Comparison of ENCODE assay signal across 1 cellular context in genomic region chr18:37361223-37362157, GRCh38.
TF ChIP-seq lines count a peak whose summit lies in the region.

No MANE protein-coding gene starts in this region.

TF ChIP-seq in H1, 55 proteins besides CTCF, POLR2A, EP300 and RAD21:
- TF ChIP-seq ZNF274 (IDR thresholded peaks at IDR 0.05; ENCODE audit: borderline replicate concordance, extremely low read depth, low read length) (no peak), SUZ12 (IDR thresholded peaks at IDR 0.05; ENCODE audit: low read length) (0 out of 2 replicates have a peak, but pooled peaks have one; percentile 22), NANOG (IDR thresholded peaks at IDR 0.05; ENCODE audit: insufficient read depth, low read depth, low read length, poor library complexity, severe bottlenecking) (peak; percentile 30), KDM1A (IDR thresholded peaks at IDR 0.05; ENCODE audit: borderline replicate concordance, low read length) (no peak), EZH2 (IDR thresholded peaks at IDR 0.05; ENCODE audit: low read depth, low read length, severe bottlenecking) (peak; percentile 24), HDAC6 (IDR thresholded peaks at IDR 0.05; ENCODE audit: low read depth, low read length) (no peak), E2F6 (IDR thresholded peaks at IDR 0.05) (peak; percentile 53; the same call in 1 of the 2 replicates), RBBP5 (IDR thresholded peaks at IDR 0.05; ENCODE audit: borderline replicate concordance, low read depth, low read length) (no peak), RFX5 (IDR thresholded peaks at IDR 0.05; ENCODE audit: borderline replicate concordance, low read depth, low read length) (no peak), EGR1 (IDR thresholded peaks at IDR 0.05; ENCODE audit: borderline replicate concordance, low read depth, low read length) (no peak), ASH2L (IDR thresholded peaks at IDR 0.05; ENCODE audit: low read length) (peak; percentile 9), KDM5A (IDR thresholded peaks at IDR 0.05; ENCODE audit: low read length) (no peak)
